ENCODE assay signal across 8 cellular contexts in genomic region chr13:48303331-48304131, GRCh38.
DNase-seq lines count a peak whose midpoint lies in the region; ATAC-seq and TF ChIP-seq lines count a peak whose summit lies in the region.

Gene RB1, plus strand, starts transcription at chr13:48303751. Its CDS starts 162 bp downstream, at chr13:48303913.

- peak within 1 kb of the TSS; percentile 96 for H3K27ac ChIP-seq in cingulate gyrus (ENCODE audit: low read depth, low read length)

- TF ChIP-seq POLR2A in GM19099 (IDR thresholded peaks at IDR 0.05; ENCODE audit: extremely low read depth, insufficient read length, low read depth), result peak; percentile 94

- DNase-seq in AML-193 (lab: John Stamatoyannopoulos, UW) (peak; percentile 85 to 93), NCI-H524 (lab: John Stamatoyannopoulos, UW) (peak; percentile 73 to 80), kidney tubule cell (ENCODE audit: low spot score) (peak; percentile 94)
- peak; percentile 93 for DNase-seq in activated CD4-positive, alpha-beta T cell treated with anti-CD3 and anti-CD28 coated beads for 48 hours
- peak; percentile 68 to 78 for DNase-seq in stimulated activated CD4-positive, alpha-beta T cell treated with anti-CD3 and anti-CD28 coated beads, Interleukin-1b, Interleukin-23, amount 100 ng/mL, for 1 hour (ENCODE audit: low read depth in 2 of 2)

- ATAC-seq in HG03378 (IDR thresholded peaks at IDR 0.05; ENCODE audit: unreplicated experiment), result peak; percentile 52

Comparison
In these comparisons a context has a peak if more than half of its experiments do, and no peak if none do; other contexts are left out.
1. Peak in every context shown above with its lines: DNase-seq, ATAC-seq and H3K27ac ChIP-seq.